8 cellular contexts compared by ENCODE assay signal in genomic region chr17:48457080-48457836, GRCh38. TPM values are rescaled to one million over a fixed set of nuclear protein-coding genes. Genes with fewer than 3 reads are reported as not detected.
DNase-seq lines count a peak whose midpoint lies in the region; ATAC-seq, FAIRE-seq and TF ChIP-seq lines count a peak whose summit lies in the region.

No MANE protein-coding gene starts in this region.

- FAIRE-seq in bronchial epithelial cell (lab: Jason Lieb, UNC) = no peak

- H3K79me2 ChIP-seq in GM23338 (replicated peaks; ENCODE audit: insufficient read depth) = no peaks in the 10 kb centered on the region

- no peaks in the 10 kb centered on the region for H3K9me3 ChIP-seq in CD8-positive, alpha-beta T cell (ENCODE audit: low read length)

- no peak overlapping the region for H3K27ac ChIP-seq in CD8-positive, alpha-beta T cell (ENCODE audit: low read depth, low read length)
- no peak overlapping the region for H3K27ac ChIP-seq in GM23338 (ENCODE audit: low read depth)

- peaks cover 53% of the 10 kb centered on the region for H3K4me1 ChIP-seq in CD8-positive, alpha-beta T cell (ENCODE audit: insufficient read depth, low read length)
- peaks cover 29% of the 10 kb centered on the region for H3K4me1 ChIP-seq in GM23338 (ENCODE audit: insufficient read depth)

- peak; percentile 94 for TF ChIP-seq CTCF in CD8-positive, alpha-beta T cell (IDR thresholded peaks at IDR 0.05)
- peak; percentile 94 to 97 for TF ChIP-seq CTCF in GM23338 (conservative IDR thresholded peaks at IDR 0.05; ENCODE audit: low read depth in 2 of 2)
- peak; percentile 96 for TF ChIP-seq CTCF in WI38 (IDR thresholded peaks at IDR 0.05; ENCODE audit: low read depth, low read length)
- peak; percentile 96 for TF ChIP-seq CTCF in bronchial epithelial cell (IDR thresholded peaks at IDR 0.05; ENCODE audit: insufficient read depth, low read length, severe bottlenecking)

- intact Hi-C loops in CD8-positive, alpha-beta T cell (cut with DNase I, micrococcal nuclease) = loop anchor here (1.0 to 5.0 kb wide), 9 partner anchors 16 to 432 kb away; no protein-coding TSS in a partner anchor
- intact Hi-C loops in left colon (cut with DNase I, micrococcal nuclease) = no loop called here

- H3F3A ChIP-seq in GM23338 (replicated peaks; ENCODE audit: low read depth) = no peaks in the 10 kb centered on the region

- H3K36me3 ChIP-seq in CD8-positive, alpha-beta T cell (ENCODE audit: insufficient read depth, low read length) = no peaks in the 10 kb centered on the region
- no peaks in the 10 kb centered on the region for H3K36me3 ChIP-seq in GM23338 (ENCODE audit: insufficient read depth)
- H3K36me3 ChIP-seq in bronchial epithelial cell (ENCODE audit: control insufficient read depth, insufficient read depth, low read length) = no peaks in the 10 kb centered on the region

- peak overlapping the region; percentile 21 for H3K4me3 ChIP-seq in CD8-positive, alpha-beta T cell (ENCODE audit: low read depth, low read length)
- H3K4me3 ChIP-seq in GM23338 (peak overlapping the region; percentile 53), WI38 (ENCODE audit: low read depth, low read length) (no peak overlapping the region), bronchial epithelial cell (ENCODE audit: low read depth, low read length) (no peak overlapping the region)

- peak overlapping the region; percentile 73 for H3K4me3 Mint-ChIP-seq in CD8-positive, alpha-beta T cell
- H3K4me3 Mint-ChIP-seq in GM23338 = peak overlapping the region; percentile 67

- CTCF ChIA-PET in CD8-positive, alpha-beta T cell (lab: Charles Lee) = interaction anchor here (0.5 to 7.5 kb wide), 39 partner anchors 9 to 168 kb away, joined by 3 to 94 read pairs (median 5); partner anchors contain the start of gene HOXB5

- peak; percentile 85 for ATAC-seq in CD8-positive, alpha-beta T cell
- ATAC-seq in GM23338 (peak; percentile 96), left colon (peak; percentile 85), HG02870 (IDR thresholded peaks at IDR 0.05; ENCODE audit: unreplicated experiment) (no peak)

- H3K27me3 ChIP-seq in CD8-positive, alpha-beta T cell (ENCODE audit: insufficient read depth, low read length) = no peaks in the 10 kb centered on the region
- H3K27me3 ChIP-seq in GM23338 (ENCODE audit: insufficient read depth) = peaks cover 17% of the 10 kb centered on the region
- H3K27me3 ChIP-seq in bronchial epithelial cell (ENCODE audit: control insufficient read depth, insufficient read depth, low read length) = no peaks in the 10 kb centered on the region

- H3K9me2 ChIP-seq in GM23338 (ENCODE audit: insufficient read depth) = no peaks in the 10 kb centered on the region

- POLR2A ChIA-PET in CD8-positive, alpha-beta T cell (lab: Charles Lee) = interaction anchor here (1.0 to 7.1 kb wide), 5 partner anchors 17 to 130 kb away, joined by 3 to 63 read pairs (median 5); no protein-coding TSS in a partner anchor

- no peaks in the 10 kb centered on the region for H3K9me3 Mint-ChIP-seq in CD8-positive, alpha-beta T cell
- peaks cover 8% of the 10 kb centered on the region; the same call in 2 of the 3 replicates for H3K9me3 Mint-ChIP-seq in GM23338

- peaks cover 52% of the 10 kb centered on the region for H3K4me1 Mint-ChIP-seq in CD8-positive, alpha-beta T cell (ENCODE audit: low read depth)
- H3K4me1 Mint-ChIP-seq in GM23338 = peaks cover 23% of the 10 kb centered on the region

- peak overlapping the region; percentile 22 for H3K27ac Mint-ChIP-seq in CD8-positive, alpha-beta T cell
- no peak overlapping the region for H3K27ac Mint-ChIP-seq in GM23338

- no peaks in the 10 kb centered on the region for H3K36me3 Mint-ChIP-seq in CD8-positive, alpha-beta T cell
- H3K36me3 Mint-ChIP-seq in GM23338 (ENCODE audit: low read depth) = no peaks in the 10 kb centered on the region

- peak; percentile 49 to 88 (median 72) for DNase-seq in CD8-positive, alpha-beta T cell
- peak; percentile 86 for DNase-seq in GM23338 (ENCODE audit: low spot score)
- DNase-seq in NCI-H2107 (lab: John Stamatoyannopoulos, UW) = peak; percentile 55
- DNase-seq in bronchial epithelial cell (ENCODE audit: low read depth) = peak; percentile 26
- DNase-seq in left colon = peak; percentile 51
- DNase-seq in stimulated activated CD4-positive, alpha-beta T cell treated with anti-CD3 and anti-CD28 coated beads, Interleukin-4, amount 100 ng/mL, for 24 hours = peak; percentile 80

- no peaks in the 10 kb centered on the region for H4K20me1 ChIP-seq in GM23338 (replicated peaks; ENCODE audit: insufficient read depth)

- peak overlapping the region; percentile 30; the same call in 1 of the 2 replicates for H2AFZ ChIP-seq in GM23338

- H3K27me3 Mint-ChIP-seq in CD8-positive, alpha-beta T cell (ENCODE audit: low read depth) = no peaks in the 10 kb centered on the region
- peaks cover 18% of the 10 kb centered on the region for H3K27me3 Mint-ChIP-seq in GM23338 (ENCODE audit: insufficient read depth, low read depth, poor library complexity)

- H3K4me2 ChIP-seq in GM23338 = peak overlapping the region; percentile 76

TF ChIP-seq in GM23338, 12 proteins besides CTCF, POLR2A, EP300 and RAD21 (continues in another document):
- TF ChIP-seq EZH2 (IDR thresholded peaks at IDR 0.05; ENCODE audit: low read depth, unreplicated experiment) (no peak), NANOG (IDR thresholded peaks at IDR 0.05; ENCODE audit: borderline replicate concordance) (no peak), STAT1 (IDR thresholded peaks at IDR 0.05; ENCODE audit: unreplicated experiment) (no peak), POLR2AphosphoS5 (IDR thresholded peaks at IDR 0.05; ENCODE audit: low read depth) (no peak), ZNF114 (CRISPR knock-in tag; IDR thresholded peaks at IDR 0.05) (no peak), JUNB (IDR thresholded peaks at IDR 0.05; ENCODE audit: unreplicated experiment) (no peak), CREB1 (CRISPR knock-in tag; IDR thresholded peaks at IDR 0.05; ENCODE audit: low read depth) (no peak), EZH2phosphoT487 (IDR thresholded peaks at IDR 0.05; ENCODE audit: unreplicated experiment) (no peak)
- TF ChIP-seq, protein P1, sequence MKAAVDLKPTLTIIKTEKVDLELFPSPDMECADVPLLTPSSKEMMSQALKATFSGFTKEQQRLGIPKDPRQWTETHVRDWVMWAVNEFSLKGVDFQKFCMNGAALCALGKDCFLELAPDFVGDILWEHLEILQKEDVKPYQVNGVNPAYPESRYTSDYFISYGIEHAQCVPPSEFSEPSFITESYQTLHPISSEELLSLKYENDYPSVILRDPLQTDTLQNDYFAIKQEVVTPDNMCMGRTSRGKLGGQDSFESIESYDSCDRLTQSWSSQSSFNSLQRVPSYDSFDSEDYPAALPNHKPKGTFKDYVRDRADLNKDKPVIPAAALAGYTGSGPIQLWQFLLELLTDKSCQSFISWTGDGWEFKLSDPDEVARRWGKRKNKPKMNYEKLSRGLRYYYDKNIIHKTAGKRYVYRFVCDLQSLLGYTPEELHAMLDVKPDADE (IDR thresholded peaks at IDR 0.05) = no peak

RNA-seq across cellular contexts. Expression of gene SKAP1, which starts 27.2 kb away (rescaled TPM):
- total RNA-seq in CD8-positive, alpha-beta T cell = 10 to 100 TPM; 59.9 to 62.4 TPM
- not detected in 2 replicates for total RNA-seq in GM23338 (2014; rRNA removed; shearing (Covaris generic))
- 0.27 and 0.59 TPM in 2 replicates for polyA plus RNA-seq in GM23338 (2016; fragmentation: Nextera tagmentation; extraction: Ambion mirVana)
- total RNA-seq in bronchial epithelial cell = not detected in 2 replicates
- total RNA-seq in left colon = 1 to 10 TPM; 1.2 to 2.5 TPM

Comparison
In these comparisons a context has a peak if more than half of its experiments do, and no peak if none do; other contexts are left out.
1. DNase-seq: peak in every context shown above with its lines; median percentile 86 in GM23338; 80 in stimulated activated CD4-positive, alpha-beta T cell treated with anti-CD3 and anti-CD28 coated beads, Interleukin-4, amount 100 ng/mL, for 24 hours; 72 in CD8-positive, alpha-beta T cell; 55 in NCI-H2107; 51 in left colon; 26 in bronchial epithelial cell.
2. H3K4me3 ChIP-seq: peak in CD8-positive, alpha-beta T cell (single experiment) and GM23338 (single experiment); none in WI38 (single experiment) and bronchial epithelial cell (single experiment).
3. RNA of gene SKAP1, which starts 27.2 kb away (total RNA-seq): 59.9 to 62.4 TPM in CD8-positive, alpha-beta T cell; 1.2 to 2.5 TPM in left colon, not detected in GM23338 and not detected in bronchial epithelial cell; every median in the first group is over 10 times any median in the second.
4. intact Hi-C loops: an anchor here in CD8-positive, alpha-beta T cell (1.0 to 5.0 kb wide); none called in left colon.
5. Peak in every context shown above with its lines, with median percentiles within 50 percentile points of each other: CTCF ChIP-seq.